Comparison of ENCODE assay signal across 11 cellular contexts in genomic region chr10:33006342-33006887, GRCh38. TPM values are rescaled to one million over a fixed set of nuclear protein-coding genes. Genes with fewer than 3 reads are reported as not detected.
DNase-seq lines count a peak whose midpoint lies in the region; ATAC-seq and TF ChIP-seq lines count a peak whose summit lies in the region.
"Had no signal": no experiment of that assay in that cellular context is flagged by ENCODE, and none has a peak within 500 bp of the region (broad histone marks: within the 10 kb centered on the region; RNA-seq: fewer than 3 reads in every experiment).

No MANE protein-coding gene starts in this region.

- ATAC-seq in GM21390 (IDR thresholded peaks at IDR 0.05; ENCODE audit: unreplicated experiment), result no peak

- H3K9me3 ChIP-seq in adipocyte (ENCODE audit: control insufficient read depth, low read length) (no peaks in the 10 kb centered on the region), tibial nerve (no peaks in the 10 kb centered on the region)
- H3K9me3 ChIP-seq: body of pancreas had no signal

- peak overlapping the region; percentile 59 for H3K4me3 Mint-ChIP-seq in activated CD4-positive, alpha-beta memory T cell treated with anti-CD3 and anti-CD28 coated beads for 36 hours
- H3K4me3 Mint-ChIP-seq in activated CD4-positive, alpha-beta memory T cell treated with anti-CD3 and anti-CD28 coated beads, Interleukin-2, amount 10 ng/mL, durations not matched to agents 7 days and 5 days, result no peak overlapping the region
- H3K4me3 Mint-ChIP-seq in mesothelial cell of epicardium, result no peak overlapping the region

- POLR2A ChIA-PET in activated CD4-positive, alpha-beta memory T cell treated with anti-CD3 and anti-CD28 coated beads for 36 hours (lab: Charles Lee), result interaction anchor here (1.5 kb wide), 1 partner anchor 26 kb away, joined by 4 read pairs; no protein-coding TSS in a partner anchor
- POLR2A ChIA-PET in activated CD4-positive, alpha-beta memory T cell treated with anti-CD3 and anti-CD28 coated beads, Interleukin-2, amount 10 ng/mL, durations not matched to agents 7 days and 5 days (lab: Charles Lee), result interaction anchor here (1.0 to 1.5 kb wide), 2 partner anchors 25 to 183 kb away, joined by 3 to 4 read pairs; no protein-coding TSS in a partner anchor

- peak overlapping the region; percentile 88 for H3K9ac ChIP-seq in adipocyte (ENCODE audit: low read length)

- CTCF ChIA-PET in activated CD4-positive, alpha-beta memory T cell treated with anti-CD3 and anti-CD28 coated beads for 36 hours (lab: Charles Lee), result interaction anchor here (0.7 to 2.3 kb wide), 4 partner anchors 26 to 148 kb away, joined by 3 to 14 read pairs (median 5); no protein-coding TSS in a partner anchor
- CTCF ChIA-PET in activated CD4-positive, alpha-beta memory T cell treated with anti-CD3 and anti-CD28 coated beads, Interleukin-2, amount 10 ng/mL, durations not matched to agents 7 days and 5 days (lab: Charles Lee), result interaction anchor here (7.0 kb wide), 1 partner anchor 148 kb away, joined by 63 read pairs; no protein-coding TSS in a partner anchor

- H3K27me3 ChIP-seq in adipocyte (replicated peaks; ENCODE audit: control insufficient read depth, insufficient read depth, low read length) (no peaks in the 10 kb centered on the region), tibial nerve (no peaks in the 10 kb centered on the region)
- H3K27me3 ChIP-seq: body of pancreas had no signal

- peaks cover 44% of the 10 kb centered on the region for H3K4me1 Mint-ChIP-seq in activated CD4-positive, alpha-beta memory T cell treated with anti-CD3 and anti-CD28 coated beads for 36 hours (ENCODE audit: low read depth)
- H3K4me1 Mint-ChIP-seq in activated CD4-positive, alpha-beta memory T cell treated with anti-CD3 and anti-CD28 coated beads, Interleukin-2, amount 10 ng/mL, durations not matched to agents 7 days and 5 days, result peaks cover 49% of the 10 kb centered on the region
- H3K4me1 Mint-ChIP-seq in mesothelial cell of epicardium, result peaks cover 27% of the 10 kb centered on the region

- peak overlapping the region; percentile 81 for H3K4me3 ChIP-seq in adipocyte (ENCODE audit: low read length)
- H3K4me3 ChIP-seq in tibial nerve, result no peak overlapping the region

- no peaks in the 10 kb centered on the region for H3K9me3 Mint-ChIP-seq in activated CD4-positive, alpha-beta memory T cell treated with anti-CD3 and anti-CD28 coated beads for 36 hours
- no peaks in the 10 kb centered on the region for H3K9me3 Mint-ChIP-seq in activated CD4-positive, alpha-beta memory T cell treated with anti-CD3 and anti-CD28 coated beads, Interleukin-2, amount 10 ng/mL, durations not matched to agents 7 days and 5 days
- no peaks in the 10 kb centered on the region for H3K9me3 Mint-ChIP-seq in mesothelial cell of epicardium
- H3K9me3 Mint-ChIP-seq: T-cell had no signal

- TF ChIP-seq CTCF in mesothelial cell of epicardium (IDR thresholded peaks at IDR 0.05; ENCODE audit: unreplicated experiment) (no peak), tibial nerve (IDR thresholded peaks at IDR 0.05) (no peak)

- intact Hi-C loops in activated CD4-positive, alpha-beta memory T cell treated with anti-CD3 and anti-CD28 coated beads for 36 hours (cut with micrococcal nuclease), result loop anchor here (5.0 kb wide), 1 partner anchor 246 kb away; no protein-coding TSS in a partner anchor

- TF ChIP-seq POLR2A in tibial nerve (IDR thresholded peaks at IDR 0.05), result no peak

- no peaks in the 10 kb centered on the region for H3K36me3 Mint-ChIP-seq in activated CD4-positive, alpha-beta memory T cell treated with anti-CD3 and anti-CD28 coated beads for 36 hours
- H3K36me3 Mint-ChIP-seq in activated CD4-positive, alpha-beta memory T cell treated with anti-CD3 and anti-CD28 coated beads, Interleukin-2, amount 10 ng/mL, durations not matched to agents 7 days and 5 days (ENCODE audit: low read depth), result no peaks in the 10 kb centered on the region
- H3K36me3 Mint-ChIP-seq in mesothelial cell of epicardium, result no peaks in the 10 kb centered on the region
- H3K36me3 Mint-ChIP-seq: activated CD8-positive, alpha-beta memory T cell treated with anti-CD3 and anti-CD28 coated beads, Interleukin-2, amount 10 ng/mL, durations not matched to agents 7 days and 5 days; T-cell had no signal

- peaks cover 57% of the 10 kb centered on the region for H3K4me1 ChIP-seq in adipocyte (ENCODE audit: control insufficient read depth, insufficient read depth, low read length)
- peaks cover 0 to 20% (median 3%) of the 10 kb centered on the region in 4 donors for H3K4me1 ChIP-seq in tibial nerve

- no peak for DNase-seq in activated CD4-positive, alpha-beta memory T cell treated with anti-CD3 and anti-CD28 coated beads for 36 hours
- DNase-seq in activated CD4-positive, alpha-beta memory T cell treated with anti-CD3 and anti-CD28 coated beads, Interleukin-2, amount 10 ng/mL, durations not matched to agents 7 days and 5 days, result no peak
- no peak for DNase-seq in adipocyte (ENCODE audit: low read depth)
- no peak for DNase-seq in mesothelial cell of epicardium (ENCODE audit: low spot score in 2 of 2, unreplicated experiment in 2 of 2)
- DNase-seq in tibial nerve (ENCODE audit: low spot score in 2 of 2), result no peak
- DNase-seq in DMS53 treated with DMSO at 0.1 percent for 48 hours (lab: John Stamatoyannopoulos, UW; ENCODE audit: unreplicated experiment), result no peak
- DNase-seq in activated CD8-positive, alpha-beta memory T cell treated with anti-CD3 and anti-CD28 coated beads for 24 hours, result no peak
- DNase-seq: activated CD8-positive, alpha-beta memory T cell treated with anti-CD3 and anti-CD28 coated beads, Interleukin-2, amount 10 ng/mL, durations not matched to agents 7 days and 5 days had no signal

- H3K27me3 Mint-ChIP-seq in activated CD4-positive, alpha-beta memory T cell treated with anti-CD3 and anti-CD28 coated beads for 36 hours, result no peaks in the 10 kb centered on the region
- H3K27me3 Mint-ChIP-seq in activated CD4-positive, alpha-beta memory T cell treated with anti-CD3 and anti-CD28 coated beads, Interleukin-2, amount 10 ng/mL, durations not matched to agents 7 days and 5 days, result no peaks in the 10 kb centered on the region
- H3K27me3 Mint-ChIP-seq in mesothelial cell of epicardium (ENCODE audit: low read depth), result no peaks in the 10 kb centered on the region

- no peak overlapping the region for H3K27ac Mint-ChIP-seq in activated CD4-positive, alpha-beta memory T cell treated with anti-CD3 and anti-CD28 coated beads for 36 hours
- H3K27ac Mint-ChIP-seq in activated CD4-positive, alpha-beta memory T cell treated with anti-CD3 and anti-CD28 coated beads, Interleukin-2, amount 10 ng/mL, durations not matched to agents 7 days and 5 days, result no peak overlapping the region
- peak overlapping the region; percentile 98 for H3K27ac Mint-ChIP-seq in mesothelial cell of epicardium
- H3K27ac Mint-ChIP-seq: activated CD8-positive, alpha-beta memory T cell treated with anti-CD3 and anti-CD28 coated beads, Interleukin-2, amount 10 ng/mL, durations not matched to agents 7 days and 5 days had no signal

- no peak for TF ChIP-seq EP300 in tibial nerve (IDR thresholded peaks at IDR 0.05)

- H3K36me3 ChIP-seq in adipocyte (ENCODE audit: control insufficient read depth, insufficient read depth, low read length, severe bottlenecking) (no peaks in the 10 kb centered on the region), tibial nerve (no peaks in the 10 kb centered on the region)

- peak overlapping the region in 3 of 4 donors; percentile 63 to 84 (median 75) for H3K27ac ChIP-seq in tibial nerve

- 83 to 85% methylated on average over 11 of the region's 11 CpGs for WGBS in tibial nerve, 2 donors

RNA-seq across cellular contexts. Expression of gene ITGB1, which starts 48.4 kb away (rescaled TPM):
- 100 to 1,000 TPM; 113 to 117 TPM for total RNA-seq in activated CD4-positive, alpha-beta memory T cell treated with anti-CD3 and anti-CD28 coated beads for 36 hours
- total RNA-seq in activated CD4-positive, alpha-beta memory T cell treated with anti-CD3 and anti-CD28 coated beads, Interleukin-2, amount 10 ng/mL, durations not matched to agents 7 days and 5 days, result 100 to 1,000 TPM; 233 to 242 TPM
- total RNA-seq in mesothelial cell of epicardium (294 to 307 TPM (median 307 TPM) in 3 replicates), tibial nerve (100 to 1,000 TPM; 288 to 483 (median 404) TPM)
